ENCODE assay signal across 19 cellular contexts in the genomic region with DNA sequence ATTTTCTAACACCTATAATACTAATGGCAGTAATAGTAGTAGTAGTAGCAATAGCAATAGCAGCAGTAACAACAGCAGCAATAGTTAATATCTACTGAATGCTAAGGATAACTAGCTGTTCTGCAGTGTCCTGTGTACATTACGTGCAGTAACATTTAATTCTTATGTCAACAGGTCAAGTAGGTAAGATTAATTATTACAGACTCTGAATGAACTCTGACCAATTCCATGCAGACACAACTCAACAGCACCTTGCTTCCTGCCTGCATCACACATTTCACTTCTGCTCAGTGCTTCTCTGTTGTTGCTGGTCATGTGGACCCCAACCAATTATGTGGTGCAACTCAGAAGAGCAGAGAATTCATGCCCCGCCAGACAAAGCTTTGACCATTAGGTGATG.
"Had no signal": no experiment of that assay in that cellular context is flagged by ENCODE, and none has a peak within 500 bp of the region (broad histone marks: within the 10 kb centered on the region; RNA-seq: fewer than 3 reads in every experiment).

No MANE protein-coding gene starts in this region.

- H3K4me1 Mint-ChIP-seq: naive thymus-derived CD4-positive, alpha-beta T cell; nephron progenitor cell had no signal

- H3K4me3 ChIP-seq: colonic mucosa, heart left ventricle, left ventricle myocardium inferior, lung, psoas muscle, sigmoid colon, skin epidermis, suprapubic skin, thyroid gland, upper lobe of left lung, vagina had no signal

- ATAC-seq: heart left ventricle; naive thymus-derived CD4-positive, alpha-beta T cell; psoas muscle had no signal

- DNase-seq: colonic mucosa; dermis blood vessel endothelial cell; erythroblast; heart left ventricle; hypothalamus; left ventricle myocardium inferior; naive thymus-derived CD4-positive, alpha-beta T cell; nephron progenitor cell; psoas muscle; sigmoid colon; stimulated activated CD4-positive, alpha-beta T cell treated with anti-CD3 and anti-CD28 coated beads, Interleukin-12 subunit alpha, Interleukin-12 subunit beta, amount 100 ng/mL, for 4 hours; stimulated activated naive CD4-positive, alpha-beta T cell treated with Interleukin-2 at 50 U/mL for 16 hours; thyroid gland; upper lobe of left lung had no signal

- H3K79me2 ChIP-seq: parathyroid adenoma had no signal

- H3K27ac Mint-ChIP-seq: naive thymus-derived CD4-positive, alpha-beta T cell; nephron progenitor cell had no signal

- H2AFZ ChIP-seq: parathyroid adenoma had no signal

- H3K4me1 ChIP-seq: colonic mucosa, heart left ventricle, left ventricle myocardium inferior, parathyroid adenoma, psoas muscle, suprapubic skin, thyroid gland, upper lobe of left lung, vagina had no signal

- H3K27me3 ChIP-seq: colonic mucosa, heart left ventricle, sigmoid colon, suprapubic skin, thyroid gland, upper lobe of left lung, vagina had no signal

- H3K27ac ChIP-seq: colonic mucosa, heart left ventricle, left ventricle myocardium inferior, parathyroid adenoma, psoas muscle, sigmoid colon, skin epidermis, suprapubic skin, thyroid gland, upper lobe of left lung, vagina had no signal

- H3K9me3 ChIP-seq: colonic mucosa, heart left ventricle, left ventricle myocardium inferior, psoas muscle, sigmoid colon, suprapubic skin, thyroid gland, upper lobe of left lung, vagina had no signal

- H3K9ac ChIP-seq: parathyroid adenoma had no signal

- H3K36me3 ChIP-seq: colonic mucosa, heart left ventricle, left ventricle myocardium inferior, sigmoid colon, suprapubic skin, thyroid gland, upper lobe of left lung, vagina had no signal

- H3K4me3 Mint-ChIP-seq: naive thymus-derived CD4-positive, alpha-beta T cell; nephron progenitor cell had no signal
